ENCODE assay signal across 8 cellular contexts in the genomic region with DNA sequence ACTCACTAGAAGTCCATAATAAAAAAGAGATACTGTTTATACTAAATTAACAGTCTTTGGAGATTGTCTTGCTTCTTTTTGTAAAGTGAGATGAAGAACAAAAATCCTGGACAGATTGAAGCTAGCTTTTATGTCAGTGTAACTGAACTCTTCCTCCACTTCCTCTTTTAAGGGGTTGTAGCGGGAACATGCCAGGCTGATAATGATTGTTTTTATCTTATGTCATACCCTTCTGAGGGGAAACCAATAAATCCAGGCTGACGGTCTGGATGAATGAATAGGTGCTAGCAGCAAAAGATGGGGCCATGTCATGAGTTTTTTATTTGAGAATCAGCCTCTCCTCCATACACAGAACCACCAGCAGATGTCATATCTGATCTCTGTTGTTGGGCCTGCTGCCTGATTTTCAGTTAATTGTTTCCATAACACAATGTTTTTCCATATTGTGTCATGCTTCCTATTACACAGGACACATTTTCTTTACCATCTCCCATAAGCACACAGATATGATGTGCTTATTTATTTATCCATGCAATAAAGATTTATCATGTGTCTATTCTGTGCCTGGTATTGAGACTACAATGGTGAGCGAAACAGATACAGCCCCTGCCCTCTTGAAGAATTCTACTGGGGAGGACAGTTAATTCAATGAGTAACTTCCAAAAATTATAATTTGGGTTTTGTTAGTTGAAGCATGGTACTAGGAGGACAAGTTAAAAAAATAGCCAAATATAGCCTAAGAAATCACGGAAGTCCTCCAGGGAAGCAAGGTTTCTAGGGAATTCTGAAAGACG. TPM values are rescaled to one million over a fixed set of nuclear protein-coding genes. Genes with fewer than 3 reads are reported as not detected.
DNase-seq lines count a peak whose midpoint lies in the region; ATAC-seq and TF ChIP-seq lines count a peak whose summit lies in the region.

No MANE protein-coding gene starts in this region.

- H3K9ac ChIP-seq in OCI-LY3 (ENCODE audit: low read length), result no peak overlapping the region

- H3K4me1 Mint-ChIP-seq in T-cell, result no peaks in the 10 kb centered on the region
- no peaks in the 10 kb centered on the region for H3K4me1 Mint-ChIP-seq in activated T-cell treated with anti-CD3 and anti-CD28 coated beads, Interleukin-2, amount 50 U/mL, for 72 hours (ENCODE audit: low read depth)

- H3K4me2 ChIP-seq in OCI-LY3 (ENCODE audit: low read length), result no peak overlapping the region

- no peaks in the 10 kb centered on the region for H3K79me2 ChIP-seq in OCI-LY3 (ENCODE audit: low read length)

- no peaks in the 10 kb centered on the region for H4K20me1 ChIP-seq in OCI-LY3 (ENCODE audit: insufficient read depth, low read length)

- peaks cover 12 to 15% of the 10 kb centered on the region in 2 donors for H3K27me3 Mint-ChIP-seq in T-cell
- peaks cover 7% of the 10 kb centered on the region for H3K27me3 Mint-ChIP-seq in activated T-cell treated with anti-CD3 and anti-CD28 coated beads, Interleukin-2, amount 50 U/mL, for 72 hours (ENCODE audit: low read depth)

- H3K9me3 ChIP-seq in BE2C (no peaks in the 10 kb centered on the region), OCI-LY3 (ENCODE audit: insufficient read depth, low read length) (no peaks in the 10 kb centered on the region)

- no peak for ATAC-seq in T-cell (replicated peaks in 1 of 4)
- no peak for ATAC-seq in HG02870 (IDR thresholded peaks at IDR 0.05; ENCODE audit: unreplicated experiment)
- ATAC-seq in activated T-cell treated with anti-CD3 and anti-CD28 coated beads, Interleukin-2, amount 50 U/mL, for 72 hours (replicated peaks in 1 of 2), result no peak

- POLR2A ChIA-PET in T-cell (lab: Charles Lee), result no interaction called here

- H3K4me3 ChIP-seq in BE2C (ENCODE audit: low read depth, low read length) (no peak overlapping the region), HFF-Myc (replicated peaks; ENCODE audit: low read depth, low read length) (no peak overlapping the region), OCI-LY3 (ENCODE audit: low read length) (no peak overlapping the region), fibroblast of mammary gland (ENCODE audit: control insufficient read depth, low read depth, low read length) (no peak overlapping the region)

- H3K27ac Mint-ChIP-seq in T-cell, result no peak overlapping the region
- no peak overlapping the region for H3K27ac Mint-ChIP-seq in activated T-cell treated with anti-CD3 and anti-CD28 coated beads, Interleukin-2, amount 50 U/mL, for 72 hours

- H3K4me1 ChIP-seq in BE2C (peaks cover 11% of the 10 kb centered on the region), OCI-LY3 (ENCODE audit: low read length) (no peaks in the 10 kb centered on the region)

- CTCF ChIA-PET in T-cell (lab: Charles Lee), result interaction anchor here (0.9 to 2.3 kb wide), 3 partner anchors 275 to 480 kb away, joined by 4 to 14 read pairs (median 4); no protein-coding TSS in a partner anchor

- H3K27ac ChIP-seq in OCI-LY3 (ENCODE audit: low read length), result no peak overlapping the region

- H3K4me3 Mint-ChIP-seq in T-cell, result no peak overlapping the region
- no peak overlapping the region for H3K4me3 Mint-ChIP-seq in activated T-cell treated with anti-CD3 and anti-CD28 coated beads, Interleukin-2, amount 50 U/mL, for 72 hours

- no peaks in the 10 kb centered on the region for H3K36me3 ChIP-seq in BE2C
- H3K36me3 ChIP-seq in OCI-LY3 (replicated peaks; ENCODE audit: low read depth, low read length), result no peaks in the 10 kb centered on the region

- peak; percentile 43 for DNase-seq in BE2C
- DNase-seq in HFF-Myc (ENCODE audit: extremely low read depth, low read depth), result no peak
- peak; percentile 22 for DNase-seq in fibroblast of mammary gland (ENCODE audit: low read depth)
- no peak for DNase-seq in T-cell
- no peak for DNase-seq in GM20000 (ENCODE audit: low spot score)
- DNase-seq in activated T-cell treated with anti-CD3 and anti-CD28 coated beads, Interleukin-2, amount 50 U/mL, for 72 hours, result no peak

- no peaks in the 10 kb centered on the region for H3K36me3 Mint-ChIP-seq in T-cell
- H3K36me3 Mint-ChIP-seq in activated T-cell treated with anti-CD3 and anti-CD28 coated beads, Interleukin-2, amount 50 U/mL, for 72 hours (ENCODE audit: insufficient read depth in 2 of 2), result no peaks in the 10 kb centered on the region

- H3K9me3 Mint-ChIP-seq in T-cell, result no peaks in the 10 kb centered on the region
- no peaks in the 10 kb centered on the region for H3K9me3 Mint-ChIP-seq in activated T-cell treated with anti-CD3 and anti-CD28 coated beads, Interleukin-2, amount 50 U/mL, for 72 hours

- TF ChIP-seq CTCF in BE2C (IDR thresholded peaks at IDR 0.05; ENCODE audit: low read depth, low read length) (peak; percentile 62), HFF-Myc (IDR thresholded peaks at IDR 0.05; ENCODE audit: low read depth, low read length, missing control alignments) (peak; percentile 34), OCI-LY3 (IDR thresholded peaks at IDR 0.05; ENCODE audit: low read depth, low read length) (peak; percentile 33), fibroblast of mammary gland (conservative IDR thresholded peaks at IDR 0.05; ENCODE audit: control insufficient read depth, insufficient read depth, low read depth, low read length) (peak; percentile 28), GM20000 (IDR thresholded peaks at IDR 0.05; ENCODE audit: extremely low read depth, missing control alignments) (no peak)

- no peak overlapping the region for H2AFZ ChIP-seq in OCI-LY3 (ENCODE audit: low read depth, low read length)

- H3K27me3 ChIP-seq in BE2C, result no peaks in the 10 kb centered on the region
- H3K27me3 ChIP-seq in OCI-LY3 (ENCODE audit: low read depth, low read length), result peaks cover 13% of the 10 kb centered on the region; the same call in 1 of the 2 replicates

RNA-seq across cellular contexts. Expression of gene CRY1, which starts 33.5 kb away (rescaled TPM):
- polyA plus RNA-seq in BE2C (2012; ENCODE audit: insufficient read depth, insufficient read length, low read depth), result 16.5 TPM
- 10 to 100 TPM; 31.4 to 58.1 (median 35.9) TPM for total RNA-seq in T-cell
- 10 to 100 TPM; 24.1 to 25.8 TPM for total RNA-seq in activated T-cell treated with anti-CD3 and anti-CD28 coated beads, Interleukin-2, amount 50 U/mL, for 72 hours

Comparison
In these comparisons a context has a peak if more than half of its experiments do, and no peak if none do; other contexts are left out.
1. DNase-seq: peak in BE2C (single experiment) and fibroblast of mammary gland (single experiment); none in HFF-Myc (single experiment), T-cell (0 of 34), GM20000 (single experiment) and activated T-cell treated with anti-CD3 and anti-CD28 coated beads, Interleukin-2, amount 50 U/mL, for 72 hours (0 of 2).